ENCODE assay signal across 8 cellular contexts in genomic region chr5:82165740-82166530, GRCh38.
A peak's percentile ranks its signal among the peaks of the same experiment; 100 is the strongest.
DNase-seq lines count a peak whose midpoint lies in the region; ATAC-seq, FAIRE-seq and TF ChIP-seq lines count a peak whose summit lies in the region.

No MANE protein-coding gene starts in this region.

- in situ Hi-C loops in ACHN (cut with HindIII; ENCODE audit: low pct_ligation_motif_present, low pct_unique_long_range_greater_than_20kb, low sequenced_read_pairs): no loop called here

- H3K27me3 ChIP-seq in SJCRH30 (no peaks in the 10 kb centered on the region), bronchial epithelial cell (ENCODE audit: control insufficient read depth, insufficient read depth, low read length) (no peaks in the 10 kb centered on the region), skeletal muscle tissue (ENCODE audit: control insufficient read depth in 3 of 3, insufficient read depth in 3 of 3, low read length in 3 of 3) (no peaks in the 10 kb centered on the region)

- H3K4me3 Mint-ChIP-seq in immature natural killer cell: no peak overlapping the region

- H3K4me1 Mint-ChIP-seq in immature natural killer cell: no peaks in the 10 kb centered on the region

- no peaks in the 10 kb centered on the region for H3K9me3 ChIP-seq in SJCRH30 (replicated peaks)
- no peaks in the 10 kb centered on the region for H3K9me3 ChIP-seq in skeletal muscle tissue (ENCODE audit: control insufficient read depth in 3 of 3, low read length in 3 of 3)

- no peak overlapping the region for H3K27ac ChIP-seq in SJCRH30
- H3K27ac ChIP-seq in skeletal muscle tissue (ENCODE audit: low read depth, low read length): peak overlapping the region; percentile 54

- no peak overlapping the region for H3K9ac ChIP-seq in skeletal muscle tissue (ENCODE audit: low read depth in 1 of 3, low read length in 3 of 3)

- peak; percentile 94 for FAIRE-seq in bronchial epithelial cell (lab: Jason Lieb, UNC)

- H3K27ac Mint-ChIP-seq in immature natural killer cell: no peak overlapping the region

- peak; percentile 94 for ATAC-seq in HG02642 (IDR thresholded peaks at IDR 0.05; ENCODE audit: poor library complexity, unreplicated experiment)

- H3K9me3 Mint-ChIP-seq in immature natural killer cell: no peaks in the 10 kb centered on the region

- peaks cover 14% of the 10 kb centered on the region for H3K4me1 ChIP-seq in SJCRH30
- peaks cover 3 to 6% (median 5%) of the 10 kb centered on the region in 3 donors for H3K4me1 ChIP-seq in skeletal muscle tissue (ENCODE audit: control insufficient read depth in 3 of 3, insufficient read depth in 3 of 3, low read length in 3 of 3)

- H3K27me3 Mint-ChIP-seq in immature natural killer cell (ENCODE audit: low read depth in 3 of 3): no peaks in the 10 kb centered on the region

- H3K4me3 ChIP-seq in SJCRH30 (no peak overlapping the region), bronchial epithelial cell (ENCODE audit: low read depth, low read length) (no peak overlapping the region), skeletal muscle tissue (ENCODE audit: low read length in 3 of 3) (no peak overlapping the region)

- H3K36me3 ChIP-seq in SJCRH30 (no peaks in the 10 kb centered on the region; the same call in 1 of the 2 replicates), bronchial epithelial cell (ENCODE audit: control insufficient read depth, insufficient read depth, low read length) (no peaks in the 10 kb centered on the region), skeletal muscle tissue (ENCODE audit: control insufficient read depth in 3 of 3, insufficient read depth in 3 of 3, low read length in 3 of 3) (no peaks in the 10 kb centered on the region)

- H3K36me3 Mint-ChIP-seq in immature natural killer cell: no peaks in the 10 kb centered on the region

- TF ChIP-seq CTCF in GM12873 (IDR thresholded peaks at IDR 0.05; ENCODE audit: insufficient read depth, low read depth, low read length, missing control alignments) (peak; percentile 67), bronchial epithelial cell (IDR thresholded peaks at IDR 0.05; ENCODE audit: insufficient read depth, low read length, severe bottlenecking) (peak; percentile 77)

- DNase-seq in ACHN: peak; percentile 84
- peak; percentile 75 for DNase-seq in NAMALWA (ENCODE audit: low spot score)
- peak; percentile 74 to 86 for DNase-seq in SJCRH30
- DNase-seq in bronchial epithelial cell (ENCODE audit: low read depth): peak; percentile 98
- peak; percentile 15 to 32 (median 29) for DNase-seq in immature natural killer cell

Comparison
In these comparisons a context has a peak if more than half of its experiments do, and no peak if none do; other contexts are left out.
1. DNase-seq: peak in every context shown above with its lines; median percentile 98 in bronchial epithelial cell; 84 in ACHN; 80 in SJCRH30; 75 in NAMALWA; 29 in immature natural killer cell.